Comparison of ENCODE assay signal across 23 cellular contexts in genomic region chr17:3471599-3471998, GRCh38. TPM values are rescaled to one million over a fixed set of nuclear protein-coding genes. Genes with fewer than 3 reads are reported as not detected.
DNase-seq lines count a peak whose midpoint lies in the region; ATAC-seq, FAIRE-seq and TF ChIP-seq lines count a peak whose summit lies in the region.
"Had no signal": no experiment of that assay in that cellular context is flagged by ENCODE, and none has a peak within 500 bp of the region (broad histone marks: within the 10 kb centered on the region; RNA-seq: fewer than 3 reads in every experiment).

Gene SPATA22, minus strand, starts transcription at chr17:3471819. Its CDS starts 2,494 bp downstream, at chr17:3469325.

- no peaks in the 10 kb centered on the region for H3K79me2 ChIP-seq in GM23338 (replicated peaks; ENCODE audit: insufficient read depth)

- H3K9ac ChIP-seq in kidney (ENCODE audit: low read length in 2 of 2) (no peak within 1 kb of the TSS), neuronal stem cell (ENCODE audit: low read depth, low read length, poor library complexity) (no peak within 1 kb of the TSS)
- H3K9ac ChIP-seq: BLaER1 treated with 17β-estradiol and CSF1 and Interleukin-3, amounts not matched to agents 10 nM and 100 nM had no signal

- no peak within 1 kb of the TSS for H4K8ac ChIP-seq in neuronal stem cell (ENCODE audit: low read depth, low read length)

- H3K9me3 ChIP-seq in kidney (ENCODE audit: control insufficient read depth in 1 of 2, low read length in 2 of 2) (no peaks in the 10 kb centered on the region), neuronal stem cell (replicated peaks in 1 of 2; ENCODE audit: control insufficient read depth in 2 of 2, insufficient read depth in 1 of 2, low read depth in 1 of 2, low read length in 2 of 2) (peaks cover 0 to 2% of the 10 kb centered on the region in 2 donors)
- H3K9me3 ChIP-seq: A549 had no signal

- H3K4me2 ChIP-seq in GM23338 (no peak within 1 kb of the TSS), neuronal stem cell (ENCODE audit: insufficient read depth, low read length, poor library complexity, severe bottlenecking) (no peak within 1 kb of the TSS)
- H3K4me2 ChIP-seq: A549; BLaER1 treated with 17β-estradiol and CSF1 and Interleukin-3, amounts not matched to agents 10 nM and 100 nM had no signal

- no peak within 1 kb of the TSS for H2BK120ac ChIP-seq in neuronal stem cell (ENCODE audit: low read depth, low read length)

- DNase-seq in GM23338 (ENCODE audit: low spot score) (no peak), kidney (peak; percentile 43), neuronal stem cell (ENCODE audit: low spot score) (no peak), foreskin fibroblast (no peak), posterior vena cava (ENCODE audit: low spot score) (no peak)
- DNase-seq: AML-193; Caco-2; Calu3; CD4-positive, alpha-beta T cell; CD8-positive, alpha-beta T cell; DMS79 treated with DMSO at 0.1 percent for 48 hours; GF-D8 had no signal

- 100% methylated on average over 5 of the region's 38 CpGs; no CpG with 5 or more reads in 1 of the 2 donors for WGBS in neuronal stem cell (ENCODE audit: extremely low coverage in 2 of 2, insufficient read length in 2 of 2, insufficient replicate concordance in 1 of 2), 2 donors

- no peaks in the 10 kb centered on the region for H4K20me1 ChIP-seq in GM23338 (replicated peaks; ENCODE audit: insufficient read depth)
- H4K20me1 ChIP-seq: BLaER1 treated with 17β-estradiol and CSF1 and Interleukin-3, amounts not matched to agents 10 nM and 100 nM had no signal

- no peak for FAIRE-seq in kidney (lab: Jason Lieb, UNC)
- FAIRE-seq: A549, D721Med, G401.6, GM12891 had no signal

- intact Hi-C loops in kidney (cut with DNase I) (no loop called here), posterior vena cava (cut with DNase I) (no loop called here)

- peaks cover 14% of the 10 kb centered on the region; the same call in 2 of the 3 replicates for H3K4me1 Mint-ChIP-seq in GM23338

- H3K27me3 ChIP-seq in GM23338 (ENCODE audit: insufficient read depth) (no peaks in the 10 kb centered on the region), neuronal stem cell (ENCODE audit: control insufficient read depth in 3 of 3, insufficient read depth in 3 of 3, low read depth in 1 of 3, low read length in 3 of 3) (no peaks in the 10 kb centered on the region)
- H3K27me3 ChIP-seq: BLaER1 treated with 17β-estradiol and CSF1 and Interleukin-3, amounts not matched to agents 10 nM and 100 nM had no signal

- no peak within 1 kb of the TSS for H3K4me3 Mint-ChIP-seq in GM23338
- H3K4me3 Mint-ChIP-seq: B cell; CD4-positive, alpha-beta T cell; CD8-positive, alpha-beta T cell had no signal

- H3K14ac ChIP-seq in neuronal stem cell (ENCODE audit: low read length) = no peak within 1 kb of the TSS

- H3K4me3 ChIP-seq in GM23338 = no peak within 1 kb of the TSS
- no peak within 1 kb of the TSS for H3K4me3 ChIP-seq in kidney (ENCODE audit: low read length in 2 of 2)
- H3K4me3 ChIP-seq in neuronal stem cell (ENCODE audit: low read length in 2 of 2) = no peak within 1 kb of the TSS
- no peak within 1 kb of the TSS for H3K4me3 ChIP-seq in foreskin fibroblast (ENCODE audit: low read depth in 1 of 2, low read length in 2 of 2)
- H3K4me3 ChIP-seq: A549; BLaER1 treated with 17β-estradiol and CSF1 and Interleukin-3, amounts not matched to agents 10 nM and 100 nM had no signal

- H4K91ac ChIP-seq in neuronal stem cell (ENCODE audit: low read depth, low read length, poor library complexity) = no peak within 1 kb of the TSS

- no peaks in the 10 kb centered on the region for H3F3A ChIP-seq in GM23338 (replicated peaks; ENCODE audit: low read depth)

- no peak within 1 kb of the TSS for H3K27ac ChIP-seq in GM23338 (ENCODE audit: low read depth)
- no peak within 1 kb of the TSS for H3K27ac ChIP-seq in kidney (ENCODE audit: low read depth in 2 of 2, low read length in 2 of 2)
- no peak within 1 kb of the TSS for H3K27ac ChIP-seq in neuronal stem cell (replicated peaks; ENCODE audit: low read length)
- H3K27ac ChIP-seq: 22Rv1; A549; BLaER1 treated with 17β-estradiol and CSF1 and Interleukin-3, amounts not matched to agents 10 nM and 100 nM; C4-2B had no signal

- H2AK5ac ChIP-seq in neuronal stem cell (ENCODE audit: low read depth, low read length) = peak within 1 kb of the TSS; percentile 71

- H3K27me3 Mint-ChIP-seq in GM23338 (ENCODE audit: insufficient read depth, low read depth, poor library complexity) = peaks cover 1% of the 10 kb centered on the region

- no peaks in the 10 kb centered on the region for H3K79me1 ChIP-seq in neuronal stem cell (ENCODE audit: low read depth, low read length)

- H3K9me2 ChIP-seq in GM23338 (ENCODE audit: insufficient read depth) = no peaks in the 10 kb centered on the region

- H3K23ac ChIP-seq in neuronal stem cell (ENCODE audit: low read depth, low read length, poor library complexity) = no peak within 1 kb of the TSS

- H3K4ac ChIP-seq in neuronal stem cell (ENCODE audit: low read length) = no peak within 1 kb of the TSS

- no peak for ATAC-seq in GM23338
- ATAC-seq in GM18907 (IDR thresholded peaks at IDR 0.05; ENCODE audit: unreplicated experiment) = no peak
- ATAC-seq: A549; CD8-positive, alpha-beta T cell had no signal

- H2BK5ac ChIP-seq in neuronal stem cell (ENCODE audit: low read length) = no peak within 1 kb of the TSS

- peak within 1 kb of the TSS; percentile 67 for H3K18ac ChIP-seq in neuronal stem cell (ENCODE audit: low read length)

- TF ChIP-seq CTCF in GM23338 (conservative IDR thresholded peaks at IDR 0.05; ENCODE audit: low read depth in 2 of 2) (no peak), kidney (IDR thresholded peaks at IDR 0.05; ENCODE audit: borderline replicate concordance, extremely low read depth, insufficient read depth) (no peak), foreskin fibroblast (IDR thresholded peaks at IDR 0.05; ENCODE audit: low read depth, low read length) (no peak)

- H3K36me3 ChIP-seq in GM23338 (ENCODE audit: insufficient read depth) = no peaks in the 10 kb centered on the region
- H3K36me3 ChIP-seq in kidney (ENCODE audit: control insufficient read depth in 1 of 2, insufficient read depth in 2 of 2, low read length in 2 of 2) = no peaks in the 10 kb centered on the region
- no peaks in the 10 kb centered on the region for H3K36me3 ChIP-seq in neuronal stem cell (replicated peaks in 1 of 2; ENCODE audit: control insufficient read depth in 2 of 2, insufficient read depth in 2 of 2, low read length in 2 of 2)
- H3K36me3 ChIP-seq: BLaER1 treated with 17β-estradiol and CSF1 and Interleukin-3, amounts not matched to agents 10 nM and 100 nM had no signal

- no peaks in the 10 kb centered on the region; the same call in 2 of the 3 replicates for H3K9me3 Mint-ChIP-seq in GM23338
- H3K9me3 Mint-ChIP-seq: CD4-positive, alpha-beta T cell; CD8-positive, alpha-beta T cell had no signal

- peak within 1 kb of the TSS; percentile 93 for H2AFZ ChIP-seq in GM23338
- no peak within 1 kb of the TSS for H2AFZ ChIP-seq in neuronal stem cell (ENCODE audit: low read length)

- H3K4me1 ChIP-seq in GM23338 (ENCODE audit: insufficient read depth) (peaks cover 10% of the 10 kb centered on the region), kidney (ENCODE audit: control insufficient read depth in 1 of 2, insufficient read depth in 1 of 2, low read depth in 1 of 2, low read length in 2 of 2) (peaks cover 4 to 7% of the 10 kb centered on the region in 2 donors), neuronal stem cell (ENCODE audit: control insufficient read depth in 2 of 2, insufficient read depth in 1 of 2, low read depth in 1 of 2, low read length in 2 of 2) (no peaks in the 10 kb centered on the region)

- H3K36me3 Mint-ChIP-seq in GM23338 (ENCODE audit: low read depth) = no peaks in the 10 kb centered on the region
- H3K36me3 Mint-ChIP-seq: CD8-positive, alpha-beta T cell had no signal

- no peak within 1 kb of the TSS for H2BK12ac ChIP-seq in neuronal stem cell (ENCODE audit: low read length)

- H3K27ac Mint-ChIP-seq in GM23338 = no peak within 1 kb of the TSS
- H3K27ac Mint-ChIP-seq: B cell; CD4-positive, alpha-beta T cell; CD8-positive, alpha-beta T cell had no signal

- no peak within 1 kb of the TSS for H2BK15ac ChIP-seq in neuronal stem cell (ENCODE audit: low read length)

TF ChIP-seq in GM23338, 12 proteins besides CTCF, POLR2A, EP300 and RAD21 (continues in another document):
- TF ChIP-seq EZH2phosphoT487 (IDR thresholded peaks at IDR 0.05; ENCODE audit: unreplicated experiment) (no peak), ZNF331 (CRISPR knock-in tag; IDR thresholded peaks at IDR 0.05; ENCODE audit: low read depth) (no peak), JUNB (IDR thresholded peaks at IDR 0.05; ENCODE audit: unreplicated experiment) (no peak), EZH2 (IDR thresholded peaks at IDR 0.05; ENCODE audit: low read depth, unreplicated experiment) (no peak), CREB1 (CRISPR knock-in tag; IDR thresholded peaks at IDR 0.05; ENCODE audit: low read depth) (no peak), ETS1 (IDR thresholded peaks at IDR 0.05) (no peak), NANOG (IDR thresholded peaks at IDR 0.05; ENCODE audit: borderline replicate concordance) (no peak), POLR2AphosphoS5 (IDR thresholded peaks at IDR 0.05; ENCODE audit: low read depth) (no peak)

RNA-seq across cellular contexts. Expression of gene SPATA22, which starts in this region (rescaled TPM):
- total RNA-seq in GM23338 (2014; rRNA removed; shearing (Covaris generic)) = not detected in 2 replicates
- polyA plus RNA-seq in GM23338 (2016; fragmentation: Nextera tagmentation; extraction: Ambion mirVana) (not detected in 2 replicates), kidney (ENCODE audit: insufficient read depth, low read depth, low replicate concordance) (not detected)
- total RNA-seq in kidney (0.31 TPM), posterior vena cava (under 1 TPM; 0.24 to 0.28 TPM)
- polyA plus RNA-seq in neuronal stem cell (2013, experiment 1 of 2) = 0.15 TPM
- 0.39 TPM for polyA plus RNA-seq in neuronal stem cell (2013, experiment 2 of 2)
- total RNA-seq: A172; Caco-2; Calu3; CD8-positive, alpha-beta T cell had no signal
- polyA plus RNA-seq: A549, BJ had no signal

Comparison
In these comparisons a context has a peak if more than half of its experiments do, and no peak if none do; other contexts are left out.
1. Peak in DNase-seq in kidney; RNA of the gene not detected or under 1 TPM.